ENCODE assay signal across 8 cellular contexts in genomic region chr13:94192576-94192975, GRCh38.
A peak's percentile ranks its signal among the peaks of the same experiment; 100 is the strongest.
DNase-seq lines count a peak whose midpoint lies in the region; ATAC-seq and TF ChIP-seq lines count a peak whose summit lies in the region.

No MANE protein-coding gene starts in this region.

- H3K36me3 ChIP-seq in transverse colon (no peaks in the 10 kb centered on the region), aorta (ENCODE audit: control insufficient read depth in 1 of 2, insufficient read depth in 2 of 2, low read length in 1 of 2) (no peaks in the 10 kb centered on the region)

- no peak overlapping the region for H3K4me3 Mint-ChIP-seq in CD14-positive monocyte

- 59% methylated on average over 1 of the region's 1 CpG; no CpG with 5 or more reads in 1 of the 2 donors for WGBS in transverse colon (ENCODE audit: low coverage in 1 of 2), 2 donors
- WGBS in aorta, 2 donors = 93 to 100% methylated on average over 1 of the region's 1 CpG

- H3K9me3 ChIP-seq in transverse colon (no peaks in the 10 kb centered on the region), aorta (ENCODE audit: control insufficient read depth, low read length) (no peaks in the 10 kb centered on the region)

- H3K27me3 ChIP-seq in transverse colon (no peaks in the 10 kb centered on the region), aorta (ENCODE audit: control insufficient read depth in 1 of 2, insufficient read depth in 2 of 2, low read length in 1 of 2) (no peaks in the 10 kb centered on the region)

- TF ChIP-seq CTCF in CD14-positive monocyte (IDR thresholded peaks at IDR 0.05) (peak; percentile 40), fibroblast of the aortic adventitia (IDR thresholded peaks at IDR 0.05; ENCODE audit: insufficient read depth, low read length) (peak; percentile 41), transverse colon (IDR thresholded peaks at IDR 0.05) (peak in 4 of 5 experiments; percentile 27 to 44 (median 36))

- no peak for TF ChIP-seq EP300 in transverse colon (IDR thresholded peaks at IDR 0.05; ENCODE audit: low read depth)

- ATAC-seq in GM18867 (IDR thresholded peaks at IDR 0.05; ENCODE audit: unreplicated experiment) (peak; percentile 58), aorta (ENCODE audit: low FRiP score) (no peak), HG02852 (IDR thresholded peaks at IDR 0.05; ENCODE audit: unreplicated experiment) (no peak)

- H3K36me3 Mint-ChIP-seq in CD14-positive monocyte = no peaks in the 10 kb centered on the region

- H3K9me3 Mint-ChIP-seq in CD14-positive monocyte = no peaks in the 10 kb centered on the region

- H3K4me3 ChIP-seq in fibroblast of the aortic adventitia (ENCODE audit: low read depth, low read length) = no peak overlapping the region
- no peak overlapping the region for H3K4me3 ChIP-seq in transverse colon
- no peak overlapping the region for H3K4me3 ChIP-seq in aorta (ENCODE audit: low read length in 2 of 2)

- no peak for DNase-seq in CD14-positive monocyte (ENCODE audit: low spot score)
- peak; percentile 55 for DNase-seq in NCI-H82 treated with DMSO at 0.1 percent for 48 hours (lab: John Stamatoyannopoulos, UW; ENCODE audit: unreplicated experiment)
- DNase-seq in fibroblast of the aortic adventitia (ENCODE audit: low read depth) = peak; percentile 29
- DNase-seq in transverse colon = peak; percentile 15
- DNase-seq in aorta = no peak
- no peak for DNase-seq in activated naive CD4-positive, alpha-beta T cell treated with anti-CD3 and anti-CD28 coated beads, Interleukin-2, amount 50 U/mL, for 16 hours

- no peak for TF ChIP-seq POLR2A in transverse colon (IDR thresholded peaks at IDR 0.05)

- no peak overlapping the region for H3K27ac ChIP-seq in transverse colon
- no peak overlapping the region for H3K27ac ChIP-seq in aorta (ENCODE audit: low read depth in 1 of 2, low read length in 2 of 2)

- in situ Hi-C loops in transverse colon (cut with MboI; ENCODE audit: low pct_ligation_motif_present in 1 of 4, low pct_unique_long_range_greater_than_20kb in 1 of 4, low sequenced_read_pairs in 3 of 4) = no loop called here

- H3K27ac Mint-ChIP-seq in CD14-positive monocyte = no peak overlapping the region

- intact Hi-C loops in CD14-positive monocyte (cut with micrococcal nuclease) = no loop called here
- intact Hi-C loops in transverse colon (cut with DNase I; ENCODE audit: low total_unique reads) = no loop called here
- intact Hi-C loops in aorta (cut with DNase I) = no loop called here

- H3K4me1 Mint-ChIP-seq in CD14-positive monocyte = peaks cover 5% of the 10 kb centered on the region

- peaks cover 0 to 2% (median 0%) of the 10 kb centered on the region in 3 donors for H3K27me3 Mint-ChIP-seq in CD14-positive monocyte (ENCODE audit: low read depth in 3 of 3)

- H3K4me1 ChIP-seq in transverse colon (no peaks in the 10 kb centered on the region), aorta (ENCODE audit: control insufficient read depth in 1 of 2, insufficient read depth in 2 of 2, low read length in 2 of 2) (no peaks in the 10 kb centered on the region)

Comparison
In these comparisons a context has a peak if more than half of its experiments do, and no peak if none do; other contexts are left out.
1. DNase-seq: peak in NCI-H82 treated with DMSO at 0.1 percent for 48 hours (single experiment), fibroblast of the aortic adventitia (single experiment) and transverse colon (single experiment); none in CD14-positive monocyte (single experiment), aorta (0 of 2) and activated naive CD4-positive, alpha-beta T cell treated with anti-CD3 and anti-CD28 coated beads, Interleukin-2, amount 50 U/mL, for 16 hours (single experiment).
2. Peak in every context shown above with its lines, with median percentiles within 50 percentile points of each other: CTCF ChIP-seq.